Comparison of ENCODE assay signal across 26 cellular contexts in genomic region chr4:19655666-19656065, GRCh38.
"Had no signal": no experiment of that assay in that cellular context is flagged by ENCODE, and none has a peak within 500 bp of the region (broad histone marks: within the 10 kb centered on the region; RNA-seq: fewer than 3 reads in every experiment).

No MANE protein-coding gene starts in this region.

- H3K9me3 ChIP-seq: neutrophil, ovary, psoas muscle, right lobe of liver, sigmoid colon, stomach, thoracic aorta, thyroid gland, tibial nerve, upper lobe of left lung, vagina had no signal

- H3K79me2 ChIP-seq: parathyroid adenoma had no signal

- H3K27me3 ChIP-seq: neutrophil, ovary, right lobe of liver, sigmoid colon, stomach, thyroid gland, tibial nerve, upper lobe of left lung, vagina had no signal

- H3K4me1 ChIP-seq: parathyroid adenoma, psoas muscle, right lobe of liver, sigmoid colon, stomach, thyroid gland, tibial nerve, upper lobe of left lung, vagina had no signal

- ATAC-seq: naive thymus-derived CD4-positive, alpha-beta T cell; natural killer cell; psoas muscle; right cardiac atrium; right lobe of liver; stimulated activated effector memory CD8-positive, alpha-beta T cell treated with anti-CD3 and anti-CD28 coated beads, Interleukin-12 subunit alpha, Interleukin-12 subunit beta, amount 100 ng/mL, for 72 hours; stimulated activated naive B cell treated with anti-CD40 and anti-IgM and Interleukin-4, amounts not matched to agents 10 μg/mL and 1 μg/mL and 100 μg/mL, for 72 hours had no signal

- H3K9ac ChIP-seq: parathyroid adenoma had no signal

- H3K27ac ChIP-seq: neutrophil, ovary, parathyroid adenoma, psoas muscle, right lobe of liver, sigmoid colon, stomach, thoracic aorta, thyroid gland, tibial nerve, upper lobe of left lung, vagina had no signal

- H3K36me3 ChIP-seq: neutrophil, ovary, right lobe of liver, sigmoid colon, stomach, thoracic aorta, thyroid gland, tibial nerve, upper lobe of left lung, vagina had no signal

- DNase-seq: naive thymus-derived CD4-positive, alpha-beta T cell; natural killer cell; nucleus accumbens; ovary; posterior cingulate gyrus; psoas muscle; right cardiac atrium; right lobe of liver; sigmoid colon; small intestine; stimulated activated CD4-positive, alpha-beta T cell treated with anti-CD3 and anti-CD28 coated beads, Interleukin-15, amount 100 ng/mL, for 24 hours; stimulated activated CD4-positive, alpha-beta T cell treated with anti-CD3 and anti-CD28 coated beads, Interleukin-2, amount 100 ng/mL, for 24 hours; stimulated activated CD4-positive, alpha-beta T cell treated with anti-CD3 and anti-CD28 coated beads, Interleukin-2, amount 100 ng/mL, for 48 hours; stimulated activated CD4-positive, alpha-beta T cell treated with anti-CD3 and anti-CD28 coated beads, Interleukin-4, amount 100 ng/mL, for 24 hours; stimulated activated naive B cell treated with anti-CD40 and anti-IgM and Interleukin-4, amounts not matched to agents 10 μg/mL and 1 μg/mL and 100 μg/mL, for 72 hours; stimulated activated naive CD4-positive, alpha-beta T cell treated with Interleukin-2 at 50 U/mL for 16 hours; stomach; thyroid gland; trophoblast cell; upper lobe of left lung had no signal

- H2AFZ ChIP-seq: parathyroid adenoma had no signal

- H3K4me3 ChIP-seq: ovary, psoas muscle, right lobe of liver, sigmoid colon, stomach, thoracic aorta, thyroid gland, tibial nerve, upper lobe of left lung, vagina had no signal
